In the genomic region with DNA sequence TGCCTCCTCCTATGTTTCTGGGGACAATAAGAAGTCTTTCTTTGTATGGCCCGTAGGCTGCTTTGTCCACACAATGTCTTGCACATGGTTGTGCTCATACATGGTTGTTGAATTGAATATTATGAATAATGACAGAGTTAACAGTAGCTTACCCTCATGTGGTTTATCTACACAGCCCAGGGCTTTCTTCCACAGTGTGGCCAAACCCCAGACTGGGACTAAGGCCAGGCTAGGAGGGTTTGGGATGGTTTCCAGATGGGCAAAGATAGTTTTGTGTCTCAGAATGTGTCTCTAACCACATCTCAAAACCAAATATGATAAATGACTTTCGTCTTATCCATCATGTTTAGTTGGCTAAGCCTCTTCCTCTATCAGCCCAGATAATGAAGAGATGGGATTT, we compare ENCODE assay signal across 19 cellular contexts.
"Had no signal": no experiment of that assay in that cellular context is flagged by ENCODE, and none has a peak within 500 bp of the region (broad histone marks: within the 10 kb centered on the region; RNA-seq: fewer than 3 reads in every experiment).

No MANE protein-coding gene starts in this region.

- H3K4me3 ChIP-seq: gastroesophageal sphincter, right atrium auricular region, sigmoid colon, stomach, thoracic aorta, transverse colon had no signal

- H3K27ac ChIP-seq: gastroesophageal sphincter, right atrium auricular region, sigmoid colon, stomach, thoracic aorta, transverse colon had no signal

- H3K36me3 Mint-ChIP-seq: naive thymus-derived CD8-positive, alpha-beta T cell had no signal

- H3K4me1 Mint-ChIP-seq: naive thymus-derived CD8-positive, alpha-beta T cell had no signal

- H3K9me3 Mint-ChIP-seq: neural crest cell had no signal

- H3K27ac Mint-ChIP-seq: naive thymus-derived CD8-positive, alpha-beta T cell had no signal

- H3K4me1 ChIP-seq: right atrium auricular region had no signal

- H3K36me3 ChIP-seq: gastroesophageal sphincter, right atrium auricular region, sigmoid colon, stomach, thoracic aorta, transverse colon had no signal

- ATAC-seq: esophagus mucosa; gastroesophageal sphincter; left lobe of liver; naive thymus-derived CD8-positive, alpha-beta T cell had no signal

- H3K4me3 Mint-ChIP-seq: naive thymus-derived CD8-positive, alpha-beta T cell; neural crest cell had no signal

- H3K9me3 ChIP-seq: gastroesophageal sphincter, right atrium auricular region, sigmoid colon, stomach, thoracic aorta, transverse colon had no signal

- DNase-seq: effector memory CD4-positive, alpha-beta T cell; glutamatergic neuron; islet precursor cell; mammary epithelial cell; naive thymus-derived CD8-positive, alpha-beta T cell; posterior cingulate gyrus; sigmoid colon; small intestine; stimulated activated CD4-positive, alpha-beta T cell treated with anti-CD3 and anti-CD28 coated beads, Interleukin-12 subunit alpha, Interleukin-12 subunit beta, amount 100 ng/mL, for 4 hours; stimulated activated naive CD4-positive, alpha-beta T cell; stomach; substantia nigra; transverse colon had no signal

- H3K27me3 ChIP-seq: gastroesophageal sphincter, right atrium auricular region, transverse colon had no signal
